23 cellular contexts compared by ENCODE assay signal in the genomic region with DNA sequence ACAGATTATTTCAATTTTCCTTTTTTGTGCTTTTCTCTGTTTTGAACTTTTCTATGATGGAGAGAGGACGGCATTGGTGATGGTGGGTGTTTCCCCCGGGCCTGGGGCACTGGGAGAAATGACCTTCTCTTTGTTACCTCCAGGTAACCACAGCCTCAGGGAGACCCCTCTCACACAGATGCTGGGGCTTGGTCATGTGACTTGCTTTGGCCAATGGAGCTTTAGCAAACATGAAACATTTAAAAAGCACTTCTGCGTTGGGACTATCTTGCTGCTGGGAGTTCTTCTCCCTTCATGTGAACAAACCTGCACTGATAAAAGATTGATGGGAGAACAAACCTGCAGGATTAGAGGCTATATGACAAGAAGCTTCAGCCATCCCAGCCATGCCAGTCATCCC.
DNase-seq lines count a peak whose midpoint lies in the region; ATAC-seq, FAIRE-seq and TF ChIP-seq lines count a peak whose summit lies in the region.
"Had no signal": no experiment of that assay in that cellular context is flagged by ENCODE, and none has a peak within 500 bp of the region (broad histone marks: within the 10 kb centered on the region; RNA-seq: fewer than 3 reads in every experiment).

No MANE protein-coding gene starts in this region.

- no peak overlapping the region for H2BK12ac ChIP-seq in H1 (ENCODE audit: low read depth, low read length)

- H2BK15ac ChIP-seq in H1 (ENCODE audit: low read length): no peak overlapping the region

- H3F3A ChIP-seq in GM23338 (replicated peaks; ENCODE audit: low read depth): no peaks in the 10 kb centered on the region

- no peak overlapping the region for H3K4me3 ChIP-seq in A549
- H3K4me3 ChIP-seq in GM23338: no peak overlapping the region
- H3K4me3 ChIP-seq in H1 (ENCODE audit: extremely low read depth in 1 of 4, insufficient read depth in 2 of 4, low read depth in 3 of 4, low read length in 4 of 4): no peak overlapping the region
- H3K4me3 ChIP-seq in psoas muscle: no peak overlapping the region
- H3K4me3 ChIP-seq: BLaER1, GM12878, GM23248, HAP-1 had no signal

- no peak overlapping the region for H2BK120ac ChIP-seq in H1 (replicated peaks; ENCODE audit: low read depth, low read length)

- intact Hi-C loops in psoas muscle (cut with DNase I): no loop called here

- CTCF ChIA-PET in A549 (lab: Yijun Ruan, JAX) (no interaction called here), WTC11 (lab: Charles Lee) (no interaction called here), H1 (lab: Charles Lee; ENCODE audit: partially characterized antibody) (no interaction called here)

- no peak overlapping the region for H3K9ac ChIP-seq in H1 (replicated peaks in 1 of 4; ENCODE audit: extremely low read depth in 1 of 4, low read depth in 3 of 4, low read length in 3 of 4)
- H3K9ac ChIP-seq: BLaER1, GM23248 had no signal

- no peak for ATAC-seq in A549
- ATAC-seq in GM23338: no peak
- no peak for ATAC-seq in WTC11
- no peak for ATAC-seq in psoas muscle
- no peak for ATAC-seq in HG03159 (IDR thresholded peaks at IDR 0.05; ENCODE audit: unreplicated experiment)
- ATAC-seq: CD8-positive, alpha-beta T cell; GM12878 had no signal

- TF ChIP-seq RAD21 in A549 (conservative IDR thresholded peaks at IDR 0.05 in 1 of 2, IDR thresholded peaks at IDR 0.05 in 1 of 2) (no peak), H1 (IDR thresholded peaks at IDR 0.05 in 1 of 2, conservative IDR thresholded peaks at IDR 0.05 in 1 of 2; ENCODE audit: low read depth in 2 of 2, low read length in 2 of 2) (no peak)

- H4K5ac ChIP-seq in H1 (ENCODE audit: insufficient read length, low read depth, low read length): no peak overlapping the region

- H3K4me2 ChIP-seq in A549 (peak overlapping the region; percentile 62; the same call in 1 of the 3 replicates), GM23338 (no peak overlapping the region), H1 (ENCODE audit: insufficient read depth in 1 of 2, low read depth in 2 of 2, low read length in 2 of 2) (no peak overlapping the region)
- H3K4me2 ChIP-seq: BLaER1 had no signal

- H4K20me1 ChIP-seq in GM23338 (replicated peaks; ENCODE audit: insufficient read depth): no peaks in the 10 kb centered on the region
- H4K20me1 ChIP-seq in H1 (replicated peaks in 1 of 2; ENCODE audit: control insufficient read depth in 1 of 2, insufficient read depth in 2 of 2, low read length in 2 of 2): no peaks in the 10 kb centered on the region
- H4K20me1 ChIP-seq: BLaER1 had no signal

- H3K27ac ChIP-seq in A549 (peak overlapping the region; percentile 45 to 67; a peak in 4 of 6 replicates), GM23338 (ENCODE audit: low read depth) (no peak overlapping the region), H1 (ENCODE audit: low read depth, low read length) (no peak overlapping the region), psoas muscle (no peak overlapping the region)
- H3K27ac ChIP-seq: BLaER1, C4-2B, GM23248 had no signal

- POLR2A ChIA-PET in A549 (lab: Yijun Ruan, JAX) (no interaction called here), WTC11 (lab: Charles Lee) (no interaction called here), H1 (lab: Charles Lee; ENCODE audit: partially characterized antibody) (no interaction called here)

- peak overlapping the region; percentile 76 for H2AFZ ChIP-seq in GM23338
- peak overlapping the region; percentile 92; the same call in 1 of the 2 replicates for H2AFZ ChIP-seq in H1 (ENCODE audit: low read length)
- H2AFZ ChIP-seq: GM23248 had no signal

- H2AK5ac ChIP-seq in H1 (ENCODE audit: low read depth, low read length): no peak overlapping the region

- no peak overlapping the region for H3K56ac ChIP-seq in H1 (replicated peaks; ENCODE audit: insufficient read length, low read depth, low read length)

- H3K27me3 Mint-ChIP-seq in GM23338 (ENCODE audit: insufficient read depth, low read depth, poor library complexity) (peaks cover 4% of the 10 kb centered on the region), WTC11 (ENCODE audit: low read depth) (no peaks in the 10 kb centered on the region; the same call in none of the 2 replicates)

- H3K9me3 ChIP-seq in A549 (no peaks in the 10 kb centered on the region), H1 (ENCODE audit: insufficient read depth in 2 of 2, low read depth in 1 of 2, low read length in 1 of 2) (no peaks in the 10 kb centered on the region), psoas muscle (no peaks in the 10 kb centered on the region)
- H3K9me3 ChIP-seq: BLaER1, HAP-1 had no signal

- no peak overlapping the region for H3K4ac ChIP-seq in H1 (replicated peaks; ENCODE audit: insufficient read length, low read depth, low read length)

- H3K18ac ChIP-seq in H1 (ENCODE audit: extremely low read depth, low read length): no peak overlapping the region

- H3K36me3 Mint-ChIP-seq in GM23338 (ENCODE audit: low read depth) (no peaks in the 10 kb centered on the region), WTC11 (no peaks in the 10 kb centered on the region)
- H3K36me3 Mint-ChIP-seq: CD4-positive, CD25-positive, alpha-beta regulatory T cell; CD8-positive, alpha-beta T cell had no signal

- H3K36me3 ChIP-seq in GM23338 (ENCODE audit: insufficient read depth) (no peaks in the 10 kb centered on the region), H1 (ENCODE audit: control insufficient read depth in 2 of 4, insufficient read depth in 4 of 4, low read length in 3 of 4) (no peaks in the 10 kb centered on the region), psoas muscle (ENCODE audit: insufficient read depth in 1 of 2, low read depth in 1 of 2) (no peaks in the 10 kb centered on the region)
- H3K36me3 ChIP-seq: BLaER1, HAP-1 had no signal

- H4K91ac ChIP-seq in H1 (replicated peaks; ENCODE audit: insufficient read length, low read length): no peak overlapping the region

- H3K4me3 Mint-ChIP-seq in GM23338 (no peak overlapping the region), WTC11 (no peak overlapping the region)
- H3K4me3 Mint-ChIP-seq: B cell; CD4-positive, CD25-positive, alpha-beta regulatory T cell; CD8-positive, alpha-beta T cell had no signal

- H3K27me3 ChIP-seq in GM23338 (ENCODE audit: insufficient read depth) (no peaks in the 10 kb centered on the region), H1 (replicated peaks in 1 of 4; ENCODE audit: control insufficient read depth in 3 of 4, extremely low read depth in 1 of 4, insufficient read depth in 3 of 4, low read length in 3 of 4) (no peaks in the 10 kb centered on the region), psoas muscle (ENCODE audit: insufficient read depth in 3 of 3, low read length in 2 of 3) (no peaks in the 10 kb centered on the region)
- H3K27me3 ChIP-seq: BLaER1 had no signal

- H3K9me3 Mint-ChIP-seq in GM23338 (no peaks in the 10 kb centered on the region), WTC11 (no peaks in the 10 kb centered on the region)
- H3K9me3 Mint-ChIP-seq: CD8-positive, alpha-beta T cell; HFFc6 had no signal

- 71% methylated on average over 3 of the region's 3 CpGs for WGBS in A549 (ENCODE audit: missing lambda C conversion rate)
- WGBS in H1 (ENCODE audit: extremely low coverage in 1 of 2, insufficient coverage in 1 of 2, insufficient read length in 1 of 2, insufficient replicate concordance in 2 of 2, low coverage in 1 of 2, low lambda C conversion rate in 2 of 2, missing lambda C conversion rate in 1 of 2), 2 experiments: 87% methylated on average over 3 of the region's 3 CpGs; no CpG with 5 or more reads in 1 of the 2 experiments
- 91 to 92% (median 91%) methylated on average over 3 of the region's 3 CpGs for WGBS in psoas muscle, 3 donors

- H3K79me2 ChIP-seq in GM23338 (replicated peaks; ENCODE audit: insufficient read depth) (no peaks in the 10 kb centered on the region), H1 (ENCODE audit: control insufficient read depth in 1 of 2, insufficient read depth in 2 of 2, low read length in 2 of 2) (no peaks in the 10 kb centered on the region)

- no peaks in the 10 kb centered on the region for H3K79me1 ChIP-seq in H1 (ENCODE audit: low read depth, low read length)

- no peak overlapping the region for H3K23ac ChIP-seq in H1 (ENCODE audit: insufficient read length)

- peaks cover 16% of the 10 kb centered on the region for H3K9me2 ChIP-seq in GM23338 (ENCODE audit: insufficient read depth)

- no peak overlapping the region for H2BK5ac ChIP-seq in H1 (ENCODE audit: low read depth, low read length)

- no peak overlapping the region for H3K14ac ChIP-seq in H1 (ENCODE audit: insufficient read length)

- TF ChIP-seq CTCF in A549 (IDR thresholded peaks at IDR 0.05) (no peak), GM23338 (conservative IDR thresholded peaks at IDR 0.05; ENCODE audit: low read depth in 2 of 2) (no peak), WTC11 (IDR thresholded peaks at IDR 0.05) (no peak), H1 (IDR thresholded peaks at IDR 0.05; ENCODE audit: control extremely low read depth in 1 of 3, insufficient read depth in 1 of 3, low read depth in 1 of 3, low read length in 3 of 3) (no peak), psoas muscle (IDR thresholded peaks at IDR 0.05) (no peak)

- TF ChIP-seq POLR2A in A549 (IDR thresholded peaks at IDR 0.05; ENCODE audit: low read length): no peak
- no peak for TF ChIP-seq POLR2A in H1 (IDR thresholded peaks at IDR 0.05; ENCODE audit: control extremely low read depth in 1 of 2, low read depth in 2 of 2, low read length in 2 of 2)

- no peak overlapping the region for H4K8ac ChIP-seq in H1 (ENCODE audit: extremely low read depth, insufficient read depth, low read length)

- H3K4me1 Mint-ChIP-seq in GM23338 (peaks cover 14% of the 10 kb centered on the region), WTC11 (peaks cover 20% of the 10 kb centered on the region)
- H3K4me1 Mint-ChIP-seq: B cell; CD4-positive, CD25-positive, alpha-beta regulatory T cell had no signal

- FAIRE-seq in A549 (lab: Jason Lieb, UNC) (no peak), H1 (lab: Jason Lieb, UNC) (no peak)
- FAIRE-seq: D721Med, GM12878, GM19239, H54 had no signal

- no peak for DNase-seq in A549 (ENCODE audit: low read depth in 1 of 2, low spot score in 1 of 2)
- DNase-seq in GM23338 (ENCODE audit: low spot score): no peak
- no peak for DNase-seq in WTC11 (ENCODE audit: low spot score)
- DNase-seq in H1 (ENCODE audit: low read depth in 1 of 2, low spot score in 2 of 2): no peak
- DNase-seq in psoas muscle: no peak
- no peak for DNase-seq in COLO668 (lab: John Stamatoyannopoulos, UW; ENCODE audit: unreplicated experiment)
- DNase-seq: CD4-positive, CD25-positive, alpha-beta regulatory T cell; CD8-positive, alpha-beta T cell; DMS 273 treated with DMSO at 0.1 percent for 48 hours; DMS79; EL; GDM1; GM23248; HFFc6 had no signal

- peaks cover 28% of the 10 kb centered on the region for H3K4me1 ChIP-seq in A549
- H3K4me1 ChIP-seq in GM23338 (ENCODE audit: insufficient read depth): peaks cover 4% of the 10 kb centered on the region; the same call in 1 of the 2 replicates
- peaks cover 0 to 3% (median 2%) of the 10 kb centered on the region in 4 experiments; a peak in 2 of 7 replicates for H3K4me1 ChIP-seq in H1 (replicated peaks in 1 of 4; ENCODE audit: control insufficient read depth in 3 of 4, insufficient read depth in 4 of 4, low read length in 3 of 4)
- H3K4me1 ChIP-seq in psoas muscle: no peaks in the 10 kb centered on the region
- H3K4me1 ChIP-seq: BLaER1, HAP-1 had no signal

- H2BK20ac ChIP-seq in H1 (ENCODE audit: low read length): no peak overlapping the region

- TF ChIP-seq EP300 in A549 (IDR thresholded peaks at IDR 0.05) (no peak), H1 (IDR thresholded peaks at IDR 0.05; ENCODE audit: borderline replicate concordance in 1 of 2, low read depth in 2 of 2, low read length in 2 of 2) (no peak)

- H3K27ac Mint-ChIP-seq in GM23338 (no peak overlapping the region), WTC11 (no peak overlapping the region)
- H3K27ac Mint-ChIP-seq: B cell; CD4-positive, CD25-positive, alpha-beta regulatory T cell; CD8-positive, alpha-beta T cell; HFFc6 had no signal

- no peaks in the 10 kb centered on the region for H3K23me2 ChIP-seq in H1 (ENCODE audit: low read depth, low read length)

Comparison
In these comparisons a context has a peak if more than half of its experiments do, and no peak if none do; other contexts are left out.
1. H3K27ac ChIP-seq: peak in A549 (2 of 2); none in GM23338 (single experiment), H1 (single experiment) and psoas muscle (single experiment).